In the genomic region with DNA sequence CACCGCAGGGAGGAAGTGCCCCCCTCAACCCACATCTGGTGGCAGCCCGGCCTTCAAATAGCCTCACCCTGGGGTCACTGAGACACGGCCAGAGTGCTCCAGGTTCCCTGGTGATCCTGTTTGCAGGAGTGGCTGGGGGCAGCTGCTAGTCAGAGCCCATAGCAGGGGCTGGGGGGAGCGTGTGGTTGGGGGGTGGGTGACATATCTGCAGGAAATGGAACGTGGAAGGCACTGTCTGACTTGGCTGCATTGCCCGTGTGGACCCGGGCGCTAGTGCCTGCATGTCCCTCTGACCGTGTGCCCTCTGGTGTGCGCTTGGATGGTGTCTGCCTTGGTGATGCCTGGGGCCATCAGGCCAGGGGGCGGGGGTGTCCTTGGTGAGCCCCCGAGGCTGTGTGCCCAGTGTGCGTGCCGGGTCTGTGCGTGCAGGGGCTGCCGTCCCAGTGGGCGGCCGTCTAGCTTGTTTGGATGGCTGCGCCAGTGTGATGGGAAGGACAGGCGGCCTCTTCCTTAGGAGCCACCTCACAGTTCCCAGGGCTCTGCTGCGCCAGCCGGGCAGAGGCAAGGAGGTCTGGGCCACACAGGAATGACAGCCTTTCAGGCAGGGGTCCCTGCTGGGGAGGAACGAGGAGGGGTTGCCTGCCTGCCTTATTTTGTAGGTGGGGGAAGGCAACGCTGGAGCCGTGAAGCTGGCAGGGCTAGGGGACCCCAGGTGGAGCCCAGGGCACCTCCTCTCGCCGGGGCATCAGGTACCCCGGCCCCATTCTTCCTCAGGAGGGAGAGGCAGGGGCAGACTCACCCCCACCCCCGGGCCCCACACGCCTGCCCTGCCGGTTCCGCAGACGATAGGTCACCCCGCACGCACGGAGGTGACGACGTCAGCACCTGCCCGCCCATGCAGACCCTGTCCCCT, we compare ENCODE assay signal across 8 cellular contexts. TPM values are rescaled to one million over a fixed set of nuclear protein-coding genes. Genes with fewer than 3 reads are reported as not detected.
A peak's percentile ranks its signal among the peaks of the same experiment; 100 is the strongest.
DNase-seq lines count a peak whose midpoint lies in the region; ATAC-seq, FAIRE-seq and TF ChIP-seq lines count a peak whose summit lies in the region.

No MANE protein-coding gene starts in this region.

- no peak overlapping the region for H3K27ac Mint-ChIP-seq in natural killer cell
- H3K27ac Mint-ChIP-seq in natural killer cell treated with Interleukin-12 subunit alpha and Interleukin-12 subunit beta and Interleukin-15 and Interleukin-18, amount 100 ng/mL, for 72 hours = no peak overlapping the region
- peak overlapping the region; percentile 47 for H3K27ac Mint-ChIP-seq in astrocyte (ENCODE audit: unreplicated experiment)

- H3K27me3 Mint-ChIP-seq in natural killer cell (ENCODE audit: low read depth in 2 of 2) (peaks cover 6 to 21% of the 10 kb centered on the region in 2 donors), astrocyte (ENCODE audit: low read depth, unreplicated experiment) (peaks cover 7% of the 10 kb centered on the region)
- peaks cover 0 to 5% of the 10 kb centered on the region in 2 donors for H3K27me3 Mint-ChIP-seq in natural killer cell treated with Interleukin-12 subunit alpha and Interleukin-12 subunit beta and Interleukin-15 and Interleukin-18, amount 100 ng/mL, for 72 hours

- H3K36me3 ChIP-seq in astrocyte (ENCODE audit: insufficient read depth, low read length) = no peaks in the 10 kb centered on the region
- H3K36me3 ChIP-seq in keratinocyte (ENCODE audit: control insufficient read depth in 2 of 2, extremely low read depth in 1 of 2, insufficient read depth in 2 of 2, low read length in 2 of 2) = no peaks in the 10 kb centered on the region
- no peaks in the 10 kb centered on the region for H3K36me3 ChIP-seq in suprapubic skin

- H3K27ac ChIP-seq in astrocyte (ENCODE audit: low read depth, low read length) (peak overlapping the region; percentile 18), keratinocyte (ENCODE audit: control insufficient read depth, insufficient read depth, low read length) (no peak overlapping the region), suprapubic skin (no peak overlapping the region)

- TF ChIP-seq CTCF in natural killer cell (IDR thresholded peaks at IDR 0.05) (no peak), astrocyte (IDR thresholded peaks at IDR 0.05; ENCODE audit: insufficient read depth, low read depth, low read length) (no peak), keratinocyte (optimal IDR thresholded peaks at IDR 0.05 in 1 of 3, IDR thresholded peaks at IDR 0.05 in 1 of 3, conservative IDR thresholded peaks at IDR 0.05 in 1 of 3; ENCODE audit: extremely low read depth in 1 of 3, insufficient read depth in 2 of 3, low read length in 3 of 3) (no peak), suprapubic skin (IDR thresholded peaks at IDR 0.05) (no peak), omental fat pad (IDR thresholded peaks at IDR 0.05) (no peak)

- H3K4me3 ChIP-seq in astrocyte (ENCODE audit: insufficient read depth, low read depth, low read length) (peak overlapping the region; percentile 54), keratinocyte (ENCODE audit: control insufficient read depth in 2 of 3, extremely low read depth in 1 of 3, insufficient read depth in 2 of 3, low read depth in 1 of 3, low read length in 3 of 3) (peak overlapping the region in 1 of 3 experiments; percentile 2), suprapubic skin (peak overlapping the region; percentile 41)

- WGBS in suprapubic skin = 7% methylated on average over 3 of the region's 39 CpGs

- ATAC-seq in natural killer cell (peak in 2 of 3 donors; percentile 35 to 38), omental fat pad (ENCODE audit: low FRiP score) (no peak), HG02970 (IDR thresholded peaks at IDR 0.05; ENCODE audit: low FRiP score, unreplicated experiment) (no peak), HG03354 (IDR thresholded peaks at IDR 0.05; ENCODE audit: poor library complexity, severe bottlenecking, unreplicated experiment) (no peak)
- no peak for ATAC-seq in natural killer cell treated with Interleukin-12 subunit alpha and Interleukin-12 subunit beta and Interleukin-15 and Interleukin-18, amount 100 ng/mL, for 72 hours

- TF ChIP-seq EP300 in suprapubic skin (IDR thresholded peaks at IDR 0.05) = no peak

- no peaks in the 10 kb centered on the region for H3K27me3 ChIP-seq in astrocyte (ENCODE audit: insufficient read depth, low read length)
- peaks cover 26% of the 10 kb centered on the region for H3K27me3 ChIP-seq in keratinocyte (ENCODE audit: control insufficient read depth, extremely low read depth, insufficient read depth, low read length)
- peaks cover 22% of the 10 kb centered on the region for H3K27me3 ChIP-seq in suprapubic skin

- H3K4me1 ChIP-seq in astrocyte (ENCODE audit: insufficient read depth, low read length) = peaks cover 23% of the 10 kb centered on the region
- peaks cover 3% of the 10 kb centered on the region for H3K4me1 ChIP-seq in keratinocyte (ENCODE audit: control insufficient read depth, extremely low read depth, insufficient read depth, low read length)
- peaks cover 19% of the 10 kb centered on the region for H3K4me1 ChIP-seq in suprapubic skin

- intact Hi-C loops in natural killer cell (cut with micrococcal nuclease) = no loop called here

- H3K4me1 Mint-ChIP-seq in natural killer cell (peaks cover 0 to 7% of the 10 kb centered on the region in 2 donors), astrocyte (ENCODE audit: low read depth, unreplicated experiment) (peaks cover 1% of the 10 kb centered on the region)
- peaks cover 0 to 13% of the 10 kb centered on the region in 2 donors for H3K4me1 Mint-ChIP-seq in natural killer cell treated with Interleukin-12 subunit alpha and Interleukin-12 subunit beta and Interleukin-15 and Interleukin-18, amount 100 ng/mL, for 72 hours (ENCODE audit: low read depth in 2 of 2)

- dilution Hi-C loops in keratinocyte (cut with MboI; ENCODE audit: extremely low pct_ligation_motif_present, low sequenced_read_pairs) = no loop called here

- H3K9me3 Mint-ChIP-seq in natural killer cell (no peaks in the 10 kb centered on the region), astrocyte (ENCODE audit: unreplicated experiment) (no peaks in the 10 kb centered on the region)
- no peaks in the 10 kb centered on the region for H3K9me3 Mint-ChIP-seq in natural killer cell treated with Interleukin-12 subunit alpha and Interleukin-12 subunit beta and Interleukin-15 and Interleukin-18, amount 100 ng/mL, for 72 hours

- no peak for TF ChIP-seq POLR2A in suprapubic skin (IDR thresholded peaks at IDR 0.05)

- H4K20me1 ChIP-seq in astrocyte (ENCODE audit: insufficient read depth, low read length) (peaks cover 17% of the 10 kb centered on the region), keratinocyte (ENCODE audit: control insufficient read depth, extremely low read depth, insufficient read depth, low read length) (no peaks in the 10 kb centered on the region)

- H3K9me3 ChIP-seq in astrocyte (ENCODE audit: insufficient read depth, low read depth, low read length) (no peaks in the 10 kb centered on the region), keratinocyte (ENCODE audit: control insufficient read depth, low read depth, low read length) (no peaks in the 10 kb centered on the region), suprapubic skin (no peaks in the 10 kb centered on the region)

- H3K36me3 Mint-ChIP-seq in natural killer cell (no peaks in the 10 kb centered on the region), astrocyte (ENCODE audit: low read depth, unreplicated experiment) (peaks cover 2% of the 10 kb centered on the region)
- no peaks in the 10 kb centered on the region for H3K36me3 Mint-ChIP-seq in natural killer cell treated with Interleukin-12 subunit alpha and Interleukin-12 subunit beta and Interleukin-15 and Interleukin-18, amount 100 ng/mL, for 72 hours

- H3K9ac ChIP-seq in astrocyte (ENCODE audit: low read length) (peak overlapping the region; percentile 71), keratinocyte (ENCODE audit: control insufficient read depth, extremely low read depth, insufficient read depth, low read length) (no peak overlapping the region)

- DNase-seq in natural killer cell (no peak), astrocyte (ENCODE audit: low read depth) (no peak), keratinocyte (ENCODE audit: low read depth, low spot score) (no peak), suprapubic skin (ENCODE audit: low spot score in 2 of 2) (peak; percentile 55 to 77), omental fat pad (ENCODE audit: low spot score) (no peak)
- no peak for DNase-seq in natural killer cell treated with Interleukin-12 subunit alpha and Interleukin-12 subunit beta and Interleukin-15 and Interleukin-18, amount 100 ng/mL, for 72 hours (ENCODE audit: low spot score)

- H3K4me2 ChIP-seq in astrocyte (ENCODE audit: low read length) (peak overlapping the region; percentile 94), keratinocyte (ENCODE audit: control insufficient read depth, extremely low read depth, insufficient read depth, low read depth, low read length) (peak overlapping the region; percentile 49)

- no peaks in the 10 kb centered on the region for H3K9me1 ChIP-seq in keratinocyte (ENCODE audit: control insufficient read depth, extremely low read depth, insufficient read depth, low read length)

- H3K79me2 ChIP-seq in astrocyte (ENCODE audit: insufficient read depth, low read length) (peaks cover 9% of the 10 kb centered on the region), keratinocyte (ENCODE audit: control insufficient read depth, insufficient read depth, low read length) (no peaks in the 10 kb centered on the region)

- no peak for FAIRE-seq in astrocyte (lab: Jason Lieb, UNC)
- no peak for FAIRE-seq in keratinocyte (lab: Jason Lieb, UNC)

- H3K4me3 Mint-ChIP-seq in natural killer cell (peak overlapping the region; percentile 57), astrocyte (ENCODE audit: unreplicated experiment) (peak overlapping the region; percentile 83)
- H3K4me3 Mint-ChIP-seq in natural killer cell treated with Interleukin-12 subunit alpha and Interleukin-12 subunit beta and Interleukin-15 and Interleukin-18, amount 100 ng/mL, for 72 hours = no peak overlapping the region

- peak overlapping the region; percentile 68 for H2AFZ ChIP-seq in astrocyte (ENCODE audit: low read depth, low read length)
- H2AFZ ChIP-seq in keratinocyte (ENCODE audit: control insufficient read depth, low read length) = peak overlapping the region; percentile 20

RNA-seq across cellular contexts. Expression of a gene that starts 0.6 kb away (rescaled TPM):
- total RNA-seq in natural killer cell = not detected
- total RNA-seq in natural killer cell treated with Interleukin-12 subunit alpha and Interleukin-12 subunit beta and Interleukin-15 and Interleukin-18, amount 100 ng/mL, for 72 hours = under 1 TPM; 0.14 to 0.47 TPM
- total RNA-seq in astrocyte = 21.9 and 22.2 TPM in 2 replicates
- 1.1 to 4.3 TPM (median 1.3 TPM) in 3 replicates for polyA plus RNA-seq in keratinocyte
- polyA plus RNA-seq in keratinocyte (2011; ENCODE audit: low read depth) = 2.3 TPM
- polyA plus RNA-seq in keratinocyte (2011; cell fraction: cytosol; rRNA removed) = 1.5 and 1.6 TPM in 2 replicates
- polyA plus RNA-seq in keratinocyte (2011; cell fraction: nucleus; rRNA removed) = 3.2 and 4.1 TPM in 2 replicates
- 2.1 and 8.3 TPM in 2 replicates for polyA plus RNA-seq in keratinocyte (2012; ENCODE audit: low replicate concordance)
- polyA minus RNA-seq in keratinocyte = 3.8 to 9.7 TPM (median 8.7 TPM) in 3 replicates
- polyA minus RNA-seq in keratinocyte (2011; cell fraction: cytosol; rRNA and poly(A)+ RNA removed) = 1.5 TPM
- polyA minus RNA-seq in keratinocyte (2011; cell fraction: nucleus; rRNA and poly(A)+ RNA removed) = 2.2 and 4.4 TPM in 2 replicates
- total RNA-seq in suprapubic skin = 10 to 100 TPM; 42.5 to 70.3 (median 50.7) TPM
- 10 to 100 TPM in 3 of 4 donors, 1 to 10 TPM in 1; 9.5 to 47.0 (median 21.3) TPM for total RNA-seq in omental fat pad

RNA-seq across cellular contexts. Expression of a gene that starts 14.7 kb away (rescaled TPM):
- total RNA-seq in natural killer cell (10 to 100 TPM; 20.3 to 34.5 (median 21.3) TPM), astrocyte (6.7 and 7.4 TPM in 2 replicates), suprapubic skin (10 to 100 TPM; 42.6 to 71.8 (median 51.7) TPM), omental fat pad (10 to 100 TPM; 16.0 to 37.2 (median 19.0) TPM)
- 10 to 100 TPM; 16.4 to 29.1 TPM for total RNA-seq in natural killer cell treated with Interleukin-12 subunit alpha and Interleukin-12 subunit beta and Interleukin-15 and Interleukin-18, amount 100 ng/mL, for 72 hours
- polyA plus RNA-seq in keratinocyte = 9.6 to 13.5 TPM (median 10.3 TPM) in 3 replicates
- polyA plus RNA-seq in keratinocyte (2011; ENCODE audit: low read depth) = 5.0 TPM
- polyA plus RNA-seq in keratinocyte (2011; cell fraction: cytosol; rRNA removed) = 5.4 TPM in 2 replicates
- polyA plus RNA-seq in keratinocyte (2011; cell fraction: nucleus; rRNA removed) = 25.7 and 28.0 TPM in 2 replicates
- polyA plus RNA-seq in keratinocyte (2012; ENCODE audit: low replicate concordance) = 10.0 and 14.4 TPM in 2 replicates
- 2.8 to 9.2 TPM (median 4.3 TPM) in 3 replicates for polyA minus RNA-seq in keratinocyte
- polyA minus RNA-seq in keratinocyte (2011; cell fraction: cytosol; rRNA and poly(A)+ RNA removed) = 11.5 TPM
- 5.0 and 5.1 TPM in 2 replicates for polyA minus RNA-seq in keratinocyte (2011; cell fraction: nucleus; rRNA and poly(A)+ RNA removed)

Comparison
In these comparisons a context has a peak if more than half of its experiments do, and no peak if none do; other contexts are left out.
1. ATAC-seq: peak in natural killer cell (2 of 3); none in natural killer cell treated with Interleukin-12 subunit alpha and Interleukin-12 subunit beta and Interleukin-15 and Interleukin-18, amount 100 ng/mL, for 72 hours (0 of 2), omental fat pad (single experiment), HG02970 (single experiment) and HG03354 (single experiment).
2. DNase-seq: peak in suprapubic skin (2 of 2); none in natural killer cell (single experiment), natural killer cell treated with Interleukin-12 subunit alpha and Interleukin-12 subunit beta and Interleukin-15 and Interleukin-18, amount 100 ng/mL, for 72 hours (single experiment), astrocyte (single experiment), keratinocyte (single experiment) and omental fat pad (single experiment).
3. RNA of a gene that starts 0.6 kb away (total RNA-seq): 42.5 to 70.3 TPM in suprapubic skin, 9.5 to 47.0 TPM in omental fat pad and 21.9 to 22.2 TPM in astrocyte; 0.14 to 0.47 TPM in natural killer cell treated with Interleukin-12 subunit alpha and Interleukin-12 subunit beta and Interleukin-15 and Interleukin-18, amount 100 ng/mL, for 72 hours and not detected in natural killer cell; every median in the first group is over 4 times any median in the second.